Comparison of ENCODE assay signal across 9 cellular contexts in genomic region chr10:89207181-89207800, GRCh38. TPM values are rescaled to one million over a fixed set of nuclear protein-coding genes. Genes with fewer than 3 reads are reported as not detected.
DNase-seq lines count a peak whose midpoint lies in the region; ATAC-seq and TF ChIP-seq lines count a peak whose summit lies in the region.
"Had no signal": no experiment of that assay in that cellular context is flagged by ENCODE, and none has a peak within 500 bp of the region (broad histone marks: within the 10 kb centered on the region; RNA-seq: fewer than 3 reads in every experiment).

TSS of gene CH25H (minus strand) at chr10:89207317. CDS start at chr10:89207292, 25 bp downstream.

- no peaks in the 10 kb centered on the region for H3K9me3 ChIP-seq in HUES6 (ENCODE audit: control insufficient read depth, insufficient read depth, low read depth, low read length)

- H3K9ac ChIP-seq in HUES6 (ENCODE audit: low read length), result peak within 1 kb of the TSS; percentile 3

- no peak for TF ChIP-seq CTCF in WI38 (IDR thresholded peaks at IDR 0.05; ENCODE audit: low read depth, low read length)

- ATAC-seq in GM21619 (IDR thresholded peaks at IDR 0.05; ENCODE audit: unreplicated experiment), result no peak

- H3K4me1 ChIP-seq in HUES6 (ENCODE audit: control insufficient read depth, insufficient read depth, low read length), result peaks cover 7% of the 10 kb centered on the region

- peaks cover 85% of the 10 kb centered on the region for H3K27me3 ChIP-seq in HUES6 (ENCODE audit: control insufficient read depth, insufficient read depth, low read length)
- no peaks in the 10 kb centered on the region for H3K27me3 ChIP-seq in layer of hippocampus (ENCODE audit: control insufficient read depth, insufficient read depth, low read length)

- H3K4me3 ChIP-seq in HUES6 (ENCODE audit: low read depth, low read length) (peak within 1 kb of the TSS; percentile 56), WI38 (ENCODE audit: low read depth, low read length) (peak within 1 kb of the TSS; percentile 51)

- no peak within 1 kb of the TSS for H3K27ac ChIP-seq in HUES6 (ENCODE audit: low read depth, low read length)
- H3K27ac ChIP-seq in layer of hippocampus (ENCODE audit: low read depth, low read length), result peak within 1 kb of the TSS; percentile 53

- no peaks in the 10 kb centered on the region for H3K36me3 ChIP-seq in HUES6 (ENCODE audit: control insufficient read depth, insufficient read depth, low read length)

- DNase-seq in DMS153 treated with DMSO at 0.1 percent for 48 hours (lab: John Stamatoyannopoulos, UW; ENCODE audit: unreplicated experiment) (peak; percentile 45), dermis blood vessel endothelial cell (peak; percentile 78), SHP77 (lab: John Stamatoyannopoulos, UW) (no peak)
- peak; percentile 21 to 61 for DNase-seq in stimulated activated CD4-positive, alpha-beta T cell treated with anti-CD3 and anti-CD28 coated beads, Interleukin-12 subunit alpha, Interleukin-12 subunit beta, amount 100 ng/mL, for 24 hours (ENCODE audit: low read depth in 2 of 2)

RNA-seq across cellular contexts. Expression of gene CH25H, which starts in this region (rescaled TPM):
- 3.1 and 3.8 TPM in 2 replicates for total RNA-seq in dermis blood vessel endothelial cell
- total RNA-seq: T-helper 1 cell treated with Interleukin-12 subunit alpha and Interleukin-12 subunit beta and Interleukin-4 antibody, amounts not matched to agents 30 ng/mL and 1 ng/mL, for 36 hours had no signal

Comparison
In these comparisons a context has a peak if more than half of its experiments do, and no peak if none do; other contexts are left out.
1. DNase-seq: peak in DMS153 treated with DMSO at 0.1 percent for 48 hours (single experiment), dermis blood vessel endothelial cell (single experiment) and stimulated activated CD4-positive, alpha-beta T cell treated with anti-CD3 and anti-CD28 coated beads, Interleukin-12 subunit alpha, Interleukin-12 subunit beta, amount 100 ng/mL, for 24 hours (2 of 2); none in SHP77 (0 of 2).